ENCODE assay signal across 7 cellular contexts in genomic region chr2:33673937-33674336, GRCh38.
DNase-seq lines count a peak whose midpoint lies in the region; TF ChIP-seq lines count a peak whose summit lies in the region.

No MANE protein-coding gene starts in this region.

- no peaks in the 10 kb centered on the region for H4K20me1 ChIP-seq in Loucy (ENCODE audit: insufficient read depth, low read length, poor library complexity, severe bottlenecking)
- no peaks in the 10 kb centered on the region for H4K20me1 ChIP-seq in neural progenitor cell (ENCODE audit: low read depth)

- H3K9me3 Mint-ChIP-seq in neural progenitor cell, result no peaks in the 10 kb centered on the region
- H3K9me3 Mint-ChIP-seq in activated T-cell treated with anti-CD3 and anti-CD28 coated beads, Interleukin-2, amount 50 U/mL, for 24 hours, result no peaks in the 10 kb centered on the region

- H3F3A ChIP-seq in Loucy (ENCODE audit: low read depth) (no peaks in the 10 kb centered on the region), neural progenitor cell (ENCODE audit: low read depth) (no peaks in the 10 kb centered on the region)

- peaks cover 2% of the 10 kb centered on the region for H3K4me1 Mint-ChIP-seq in neural progenitor cell
- no peaks in the 10 kb centered on the region for H3K4me1 Mint-ChIP-seq in activated T-cell treated with anti-CD3 and anti-CD28 coated beads, Interleukin-2, amount 50 U/mL, for 24 hours (ENCODE audit: low read depth)

- TF ChIP-seq CTCF in GM10266 (IDR thresholded peaks at IDR 0.05; ENCODE audit: control insufficient read depth, insufficient read depth, low read depth, missing control alignments) (peak; percentile 50), Loucy (conservative IDR thresholded peaks at IDR 0.05; ENCODE audit: low read length) (peak; percentile 56), neural progenitor cell (IDR thresholded peaks at IDR 0.05) (peak; percentile 52)

- H3K36me3 ChIP-seq in Loucy (ENCODE audit: insufficient read depth, low read length) (no peaks in the 10 kb centered on the region), neural progenitor cell (no peaks in the 10 kb centered on the region)

- no peaks in the 10 kb centered on the region for H3K27me3 Mint-ChIP-seq in neural progenitor cell (ENCODE audit: insufficient read depth, low read depth)
- peaks cover 5% of the 10 kb centered on the region for H3K27me3 Mint-ChIP-seq in activated T-cell treated with anti-CD3 and anti-CD28 coated beads, Interleukin-2, amount 50 U/mL, for 24 hours

- H2AFZ ChIP-seq in Loucy (ENCODE audit: low read length), result no peak overlapping the region
- H2AFZ ChIP-seq in neural progenitor cell (replicated peaks), result no peak overlapping the region

- no peak overlapping the region for H3K27ac Mint-ChIP-seq in neural progenitor cell
- no peak overlapping the region for H3K27ac Mint-ChIP-seq in activated T-cell treated with anti-CD3 and anti-CD28 coated beads, Interleukin-2, amount 50 U/mL, for 24 hours

- no peaks in the 10 kb centered on the region for H3K36me3 Mint-ChIP-seq in neural progenitor cell
- H3K36me3 Mint-ChIP-seq in activated T-cell treated with anti-CD3 and anti-CD28 coated beads, Interleukin-2, amount 50 U/mL, for 24 hours (ENCODE audit: low read depth), result no peaks in the 10 kb centered on the region

- H3K79me2 ChIP-seq in Loucy (ENCODE audit: insufficient read depth, low read length) (no peaks in the 10 kb centered on the region), neural progenitor cell (ENCODE audit: low read depth) (no peaks in the 10 kb centered on the region)

- H3K4me1 ChIP-seq in Loucy (ENCODE audit: insufficient read depth, low read length, poor library complexity, severe bottlenecking), result no peaks in the 10 kb centered on the region
- no peaks in the 10 kb centered on the region for H3K4me1 ChIP-seq in neural progenitor cell

- no peak overlapping the region for H3K4me3 Mint-ChIP-seq in neural progenitor cell
- no peak overlapping the region for H3K4me3 Mint-ChIP-seq in activated T-cell treated with anti-CD3 and anti-CD28 coated beads, Interleukin-2, amount 50 U/mL, for 24 hours

- H3K9me2 ChIP-seq in Loucy (replicated peaks; ENCODE audit: low read depth, low read length), result no peaks in the 10 kb centered on the region

- no peak overlapping the region for H3K9ac ChIP-seq in Loucy (ENCODE audit: low read depth, low read length, poor library complexity, severe bottlenecking)
- no peak overlapping the region for H3K9ac ChIP-seq in neural progenitor cell

- no peak overlapping the region for H3K27ac ChIP-seq in neural progenitor cell

- H3K4me3 ChIP-seq in Loucy (ENCODE audit: low read length, poor library complexity, severe bottlenecking) (no peak overlapping the region), neural progenitor cell (no peak overlapping the region)

- H3K9me3 ChIP-seq in Loucy (ENCODE audit: insufficient read depth, low read depth, low read length) (no peaks in the 10 kb centered on the region), neural progenitor cell (ENCODE audit: low read depth) (no peaks in the 10 kb centered on the region)

- H3K4me2 ChIP-seq in Loucy (ENCODE audit: low read depth, low read length, poor library complexity, severe bottlenecking) (no peak overlapping the region), neural progenitor cell (no peak overlapping the region)

- no peak for DNase-seq in GM10266 (ENCODE audit: extremely low spot score)
- DNase-seq in dedifferentiated amniotic fluid mesenchymal stem cell (ENCODE audit: extremely low spot score), result peak; percentile 61
- DNase-seq in neural progenitor cell (ENCODE audit: low spot score), result no peak
- DNase-seq in activated T-cell treated with anti-CD3 and anti-CD28 coated beads, Interleukin-2, amount 50 U/mL, for 24 hours, result no peak
- no peak for DNase-seq in cerebellar cortex (ENCODE audit: low spot score)
- DNase-seq in NCI-H187 treated with DMSO at 0.1 percent for 48 hours (lab: John Stamatoyannopoulos, UW), result no peak

- no peaks in the 10 kb centered on the region for H3K27me3 ChIP-seq in Loucy (ENCODE audit: insufficient read depth, low read length, poor library complexity, severe bottlenecking)
- no peaks in the 10 kb centered on the region for H3K27me3 ChIP-seq in neural progenitor cell
